In genomic region chr17:27478901-27479531, GRCh38 we compare ENCODE assay signal across 2 cellular contexts.
TF ChIP-seq lines count a peak whose summit lies in the region.

No MANE protein-coding gene starts in this region.

TF ChIP-seq in HepG2, 621 proteins besides CTCF, POLR2A, EP300 and RAD21 (continues in another document):
- TF ChIP-seq ZNF383 (CRISPR knock-in tag; IDR thresholded peaks at IDR 0.05; ENCODE audit: borderline replicate concordance) = no peak
- TF ChIP-seq NR3C1 (CRISPR knock-in tag; IDR thresholded peaks at IDR 0.05) = no peak
- TF ChIP-seq MTA3 (CRISPR knock-in tag; IDR thresholded peaks at IDR 0.05) = no peak
- TF ChIP-seq ZBTB40 (IDR thresholded peaks at IDR 0.05) = no peak
- TF ChIP-seq ZBTB40 (CRISPR knock-in tag; IDR thresholded peaks at IDR 0.05) = no peak
- no peak for TF ChIP-seq CERS6 (CRISPR knock-in tag; IDR thresholded peaks at IDR 0.05)
- TF ChIP-seq AFF4 (CRISPR knock-in tag; IDR thresholded peaks at IDR 0.05) = no peak
- no peak for TF ChIP-seq DBP (CRISPR knock-in tag; IDR thresholded peaks at IDR 0.05; ENCODE audit: not compliant biosample characterization)
- TF ChIP-seq SP140L (CRISPR knock-in tag; IDR thresholded peaks at IDR 0.05; ENCODE audit: borderline replicate concordance) = no peak

TF ChIP-seq in H1, 55 proteins besides CTCF, POLR2A, EP300 and RAD21:
- TF ChIP-seq CHD2 (IDR thresholded peaks at IDR 0.05; ENCODE audit: low read length) (no peak), SIX5 (IDR thresholded peaks at IDR 0.05; ENCODE audit: low read depth, low read length) (no peak), GTF2F1 (IDR thresholded peaks at IDR 0.05; ENCODE audit: borderline replicate concordance, low read depth, low read length) (no peak), USF2 (IDR thresholded peaks at IDR 0.05; ENCODE audit: low read length) (no peak), RNF2 (IDR thresholded peaks at IDR 0.05; ENCODE audit: borderline replicate concordance, low read depth, low read length, missing control alignments, poor library complexity, severe bottlenecking) (no peak), SIN3A (conservative IDR thresholded peaks at IDR 0.05 in 1 of 2, IDR thresholded peaks at IDR 0.05 in 1 of 2; ENCODE audit: low read depth in 1 of 2, low read length in 2 of 2) (no peak), CREB1 (IDR thresholded peaks at IDR 0.05) (no peak), RBBP5 (IDR thresholded peaks at IDR 0.05; ENCODE audit: borderline replicate concordance, low read depth, low read length) (no peak), CBX5 (IDR thresholded peaks at IDR 0.05; ENCODE audit: low read depth, low read length) (no peak), MAX (IDR thresholded peaks at IDR 0.05) (no peak), GABPA (IDR thresholded peaks at IDR 0.05; ENCODE audit: borderline replicate concordance, insufficient read depth, low read length) (no peak), CHD7 (IDR thresholded peaks at IDR 0.05; ENCODE audit: insufficient replicate concordance, low read length) (no peak), POU5F1 (IDR thresholded peaks at IDR 0.05; ENCODE audit: low read depth, low read length) (no peak), RFX5 (IDR thresholded peaks at IDR 0.05; ENCODE audit: borderline replicate concordance, low read depth, low read length) (no peak), ATF3 (IDR thresholded peaks at IDR 0.05; ENCODE audit: insufficient read depth, low read depth, low read length) (no peak), JUND (IDR thresholded peaks at IDR 0.05; ENCODE audit: low read length) (no peak), ASH2L (IDR thresholded peaks at IDR 0.05; ENCODE audit: low read length) (no peak), ZNF274 (IDR thresholded peaks at IDR 0.05; ENCODE audit: borderline replicate concordance, extremely low read depth, low read length) (no peak), CEBPB (IDR thresholded peaks at IDR 0.05; ENCODE audit: low read depth, low read length) (no peak)
TF ChIP-seq in H1: peak in this region for 0.
